ENCODE assay signal across 9 cellular contexts in genomic region chr15:71786673-71787072, GRCh38. TPM values are rescaled to one million over a fixed set of nuclear protein-coding genes. Genes with fewer than 3 reads are reported as not detected.
"Had no signal": no experiment of that assay in that cellular context is flagged by ENCODE, and none has a peak within 500 bp of the region (broad histone marks: within the 10 kb centered on the region; RNA-seq: fewer than 3 reads in every experiment).

No MANE protein-coding gene starts in this region.

- H3K4me3 ChIP-seq: GM23338 had no signal

- H3K9ac ChIP-seq: KMS-11 had no signal

- DNase-seq: H9, HCEC 1CT, HFFc6, IMR-90, KBM-7 had no signal

- H3K27ac ChIP-seq: HL-60, KMS-11 had no signal

- ATAC-seq: GM23338 had no signal

RNA-seq across cellular contexts. Expression of gene NR2E3, which starts 23.7 kb away (rescaled TPM):
- total RNA-seq: HFFc6, HT1080 had no signal
